Comparison of ENCODE assay signal across 34 cellular contexts in the genomic region with DNA sequence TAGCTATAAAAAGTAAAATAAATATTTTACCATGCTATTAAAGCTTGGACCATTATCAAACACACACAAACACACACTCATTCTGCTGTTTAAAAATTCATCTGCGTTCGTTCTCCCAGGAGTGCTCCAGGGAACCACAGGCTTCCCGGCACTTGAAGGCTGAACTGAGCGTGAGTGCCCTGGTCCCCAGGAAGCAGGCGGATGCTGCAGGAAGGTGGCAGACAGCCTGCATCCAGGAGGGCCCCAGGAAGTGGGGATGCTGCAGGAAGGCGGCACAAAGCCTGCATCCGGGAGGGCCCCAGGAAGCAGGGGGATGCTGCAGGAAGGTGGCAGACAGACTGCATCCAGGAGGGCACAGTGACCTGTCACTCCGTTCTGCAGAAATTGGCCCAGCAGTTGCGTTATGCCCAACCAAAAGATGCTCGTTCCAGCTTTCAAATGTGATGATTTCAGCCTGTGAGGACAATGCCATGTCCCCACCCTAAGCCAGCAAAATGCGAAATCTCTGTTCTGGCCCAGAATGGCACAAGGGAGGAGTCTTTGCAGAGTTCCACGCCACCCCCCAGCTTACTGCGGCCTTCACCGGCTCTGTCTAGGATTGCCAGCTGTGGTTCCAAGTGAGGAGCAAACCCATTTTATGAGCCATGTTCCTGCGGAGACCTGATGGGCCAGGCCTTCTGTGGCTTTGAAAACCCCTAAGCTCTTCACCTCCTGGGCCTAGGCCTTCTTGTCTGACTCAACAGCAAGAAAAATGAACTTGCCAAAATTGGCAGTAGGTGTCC.
"Had no signal": no experiment of that assay in that cellular context is flagged by ENCODE, and none has a peak within 500 bp of the region (broad histone marks: within the 10 kb centered on the region; RNA-seq: fewer than 3 reads in every experiment).

No MANE protein-coding gene starts in this region.

- H3K36me3 Mint-ChIP-seq: activated CD4-positive, alpha-beta memory T cell treated with anti-CD3 and anti-CD28 coated beads for 36 hours; activated naive CD8-positive, alpha-beta T cell treated with anti-CD3 and anti-CD28 coated beads for 36 hours; naive thymus-derived CD4-positive, alpha-beta T cell had no signal

- H3K27ac Mint-ChIP-seq: activated CD4-positive, alpha-beta memory T cell treated with anti-CD3 and anti-CD28 coated beads for 36 hours; activated CD4-positive, alpha-beta T cell treated with anti-CD3 and anti-CD28 coated beads, Interleukin-2, amount 10 ng/mL, durations not matched to agents 24 days and 14 days; activated naive CD4-positive, alpha-beta T cell treated with anti-CD3 and anti-CD28 coated beads for 36 hours; activated naive CD8-positive, alpha-beta T cell treated with anti-CD3 and anti-CD28 coated beads for 36 hours; activated T-helper 1 cell treated with anti-CD3 and anti-CD28 coated beads, Interleukin-12 subunit alpha, Interleukin-12 subunit beta, Interleukin-2, Interleukin-4 antibody, amounts not matched to agents 30 ng/mL and 10 ng/mL and 1 ng/mL, durations not matched to agents 14 hours and 24 hours and 36 hours; immature natural killer cell; mesothelial cell of epicardium; naive thymus-derived CD4-positive, alpha-beta T cell; stimulated activated naive B cell treated with anti-CD40 and anti-IgM and Interleukin-4, amounts not matched to agents 10 μg/mL and 1 μg/mL and 100 μg/mL, for 72 hours had no signal

- H3K9me3 Mint-ChIP-seq: activated CD4-positive, alpha-beta memory T cell treated with anti-CD3 and anti-CD28 coated beads for 36 hours; activated CD4-positive, alpha-beta T cell treated with anti-CD3 and anti-CD28 coated beads, Interleukin-2, amount 10 ng/mL, durations not matched to agents 24 days and 14 days; activated naive CD4-positive, alpha-beta T cell treated with anti-CD3 and anti-CD28 coated beads for 36 hours; activated naive CD8-positive, alpha-beta T cell treated with anti-CD3 and anti-CD28 coated beads for 36 hours; activated T-helper 1 cell treated with anti-CD3 and anti-CD28 coated beads, Interleukin-12 subunit alpha, Interleukin-12 subunit beta, Interleukin-2, Interleukin-4 antibody, amounts not matched to agents 30 ng/mL and 10 ng/mL and 1 ng/mL, durations not matched to agents 14 hours and 24 hours and 36 hours; immature natural killer cell; mesothelial cell of epicardium; naive thymus-derived CD4-positive, alpha-beta T cell; neural crest cell; stimulated activated naive B cell treated with anti-CD40 and anti-IgM and Interleukin-4, amounts not matched to agents 10 μg/mL and 1 μg/mL and 100 μg/mL, for 72 hours had no signal

- H3K4me1 Mint-ChIP-seq: activated CD4-positive, alpha-beta T cell treated with anti-CD3 and anti-CD28 coated beads, Interleukin-2, amount 10 ng/mL, durations not matched to agents 24 days and 14 days; activated naive CD8-positive, alpha-beta T cell treated with anti-CD3 and anti-CD28 coated beads for 36 hours; immature natural killer cell; mesothelial cell of epicardium; neural crest cell; stimulated activated naive B cell treated with anti-CD40 and anti-IgM and Interleukin-4, amounts not matched to agents 10 μg/mL and 1 μg/mL and 100 μg/mL, for 72 hours had no signal

- H3K27me3 Mint-ChIP-seq: activated CD4-positive, alpha-beta T cell treated with anti-CD3 and anti-CD28 coated beads, Interleukin-2, amount 10 ng/mL, durations not matched to agents 24 days and 14 days; activated naive CD8-positive, alpha-beta T cell treated with anti-CD3 and anti-CD28 coated beads for 36 hours; naive thymus-derived CD4-positive, alpha-beta T cell; stimulated activated naive B cell treated with anti-CD40 and anti-IgM and Interleukin-4, amounts not matched to agents 10 μg/mL and 1 μg/mL and 100 μg/mL, for 72 hours had no signal

- DNase-seq: activated CD4-positive, alpha-beta memory T cell treated with anti-CD3 and anti-CD28 coated beads for 36 hours; activated CD4-positive, alpha-beta T cell treated with anti-CD3 and anti-CD28 coated beads, Interleukin-2, amount 10 ng/mL, durations not matched to agents 24 days and 14 days; activated CD4-positive, CD25-positive, alpha-beta regulatory T cell treated with anti-CD3 and anti-CD28 coated beads, Interleukin-2, amount 50 U/mL, for 72 hours; activated CD8-positive, alpha-beta memory T cell treated with anti-CD3 and anti-CD28 coated beads, Interleukin-2, amount 50 U/mL, for 4 hours; activated effector memory CD4-positive, alpha-beta T cell treated with anti-CD3 and anti-CD28 coated beads, Interleukin-2, amount 50 U/mL, for 16 hours; activated naive CD4-positive, alpha-beta T cell treated with anti-CD3 and anti-CD28 coated beads for 36 hours; activated naive CD8-positive, alpha-beta T cell treated with anti-CD3 and anti-CD28 coated beads for 36 hours; activated T-cell treated with anti-CD3 and anti-CD28 coated beads, Interleukin-2, amount 50 U/mL, for 1 hour; aorta; body of pancreas; effector memory CD4-positive, alpha-beta T cell; erythroblast; hypothalamus; immature natural killer cell; left colon; mammary epithelial cell; naive thymus-derived CD4-positive, alpha-beta T cell; stimulated activated CD4-positive, alpha-beta T cell treated with anti-CD3 and anti-CD28 coated beads, Interleukin-15, amount 100 ng/mL, for 24 hours; stimulated activated CD4-positive, alpha-beta T cell treated with anti-CD3 and anti-CD28 coated beads, Interleukin-2, amount 100 ng/mL, for 24 hours; stimulated activated naive B cell treated with anti-CD40 and anti-IgM and Interleukin-4, amounts not matched to agents 10 μg/mL and 1 μg/mL and 100 μg/mL, for 72 hours; stomach; T-helper 9 cell; tibial artery had no signal

- H3K4me3 ChIP-seq: adrenal gland, body of pancreas, coronary artery, dorsolateral prefrontal cortex, gastroesophageal sphincter, right atrium auricular region, stomach, suprapubic skin, tibial artery had no signal

- H3K36me3 ChIP-seq: adrenal gland, right atrium auricular region had no signal

- H3K27me3 ChIP-seq: adrenal gland, body of pancreas, dorsolateral prefrontal cortex, gastroesophageal sphincter, right atrium auricular region, stomach, suprapubic skin, tibial artery had no signal

- H3K4me1 ChIP-seq: body of pancreas, right atrium auricular region, suprapubic skin, tibial artery had no signal

- FAIRE-seq: kidney, TTC549 had no signal

- H3K27ac ChIP-seq: adrenal gland, body of pancreas, coronary artery, dorsolateral prefrontal cortex, gastroesophageal sphincter, right atrium auricular region, stomach, suprapubic skin, tibial artery had no signal

- ATAC-seq: body of pancreas; gastroesophageal sphincter; left colon; naive thymus-derived CD4-positive, alpha-beta T cell; stimulated activated naive B cell treated with anti-CD40 and anti-IgM and Interleukin-4, amounts not matched to agents 10 μg/mL and 1 μg/mL and 100 μg/mL, for 72 hours had no signal

- H3K4me3 Mint-ChIP-seq: activated CD4-positive, alpha-beta memory T cell treated with anti-CD3 and anti-CD28 coated beads for 36 hours; activated CD4-positive, alpha-beta T cell treated with anti-CD3 and anti-CD28 coated beads, Interleukin-2, amount 10 ng/mL, durations not matched to agents 24 days and 14 days; activated naive CD4-positive, alpha-beta T cell treated with anti-CD3 and anti-CD28 coated beads for 36 hours; activated naive CD8-positive, alpha-beta T cell treated with anti-CD3 and anti-CD28 coated beads for 36 hours; activated T-helper 1 cell treated with anti-CD3 and anti-CD28 coated beads, Interleukin-12 subunit alpha, Interleukin-12 subunit beta, Interleukin-2, Interleukin-4 antibody, amounts not matched to agents 30 ng/mL and 10 ng/mL and 1 ng/mL, durations not matched to agents 14 hours and 24 hours and 36 hours; immature natural killer cell; mesothelial cell of epicardium; naive thymus-derived CD4-positive, alpha-beta T cell; neural crest cell; stimulated activated naive B cell treated with anti-CD40 and anti-IgM and Interleukin-4, amounts not matched to agents 10 μg/mL and 1 μg/mL and 100 μg/mL, for 72 hours had no signal

- H3K9me3 ChIP-seq: adrenal gland, body of pancreas, gastroesophageal sphincter, right atrium auricular region, stomach, suprapubic skin, tibial artery had no signal
